ENCODE assay signal across 26 cellular contexts in the genomic region with DNA sequence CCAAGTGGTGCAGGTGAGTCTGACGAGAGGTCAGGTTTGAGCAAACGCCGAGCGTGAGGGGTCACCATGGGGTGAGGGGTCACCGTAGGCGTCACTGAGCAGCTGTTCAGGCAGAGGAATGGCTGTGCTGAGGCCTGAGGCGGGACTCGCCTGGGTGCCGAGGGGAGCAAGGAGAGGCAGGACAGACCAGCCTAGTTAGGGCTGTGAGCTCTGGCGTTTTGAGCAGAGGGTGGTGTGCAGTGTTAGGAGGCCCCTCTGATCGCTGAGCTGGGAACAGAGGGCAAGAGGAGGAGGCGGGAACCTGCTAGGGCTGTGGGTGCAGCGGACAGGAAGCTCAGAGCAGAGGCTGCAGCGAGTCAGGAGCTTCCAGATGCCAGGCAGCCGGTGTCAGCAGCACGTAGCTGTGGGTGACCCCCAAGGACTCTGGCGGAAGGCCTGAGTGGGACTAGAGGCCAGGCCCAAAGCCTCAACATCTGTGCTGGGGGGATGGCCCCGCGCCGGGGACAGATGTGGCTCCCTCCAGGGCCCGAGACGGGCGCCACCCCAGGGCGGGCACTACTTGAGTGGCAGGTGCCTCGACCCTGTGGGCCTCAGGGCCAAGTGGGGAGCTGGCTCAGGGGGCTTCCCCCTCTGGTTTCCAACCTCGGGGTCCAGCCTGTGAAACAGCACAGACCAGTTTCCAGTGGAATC. TPM values are rescaled to one million over a fixed set of nuclear protein-coding genes. Genes with fewer than 3 reads are reported as not detected.
DNase-seq lines count a peak whose midpoint lies in the region; TF ChIP-seq lines count a peak whose summit lies in the region.
"Had no signal": no experiment of that assay in that cellular context is flagged by ENCODE, and none has a peak within 500 bp of the region (broad histone marks: within the 10 kb centered on the region; RNA-seq: fewer than 3 reads in every experiment).

No MANE protein-coding gene starts in this region.

- H3K4me1 ChIP-seq in right atrium auricular region (peaks cover 0 to 5% of the 10 kb centered on the region in 2 donors), left ventricle myocardium inferior (peaks cover 5% of the 10 kb centered on the region)
- H3K4me1 ChIP-seq: foreskin keratinocyte had no signal

- H3K9me3 Mint-ChIP-seq in activated naive CD4-positive, alpha-beta T cell treated with anti-CD3 and anti-CD28 coated beads for 36 hours, result no peaks in the 10 kb centered on the region
- no peaks in the 10 kb centered on the region for H3K9me3 Mint-ChIP-seq in mesothelial cell of epicardium
- H3K9me3 Mint-ChIP-seq: activated naive CD8-positive, alpha-beta T cell treated with anti-CD3 and anti-CD28 coated beads, Interleukin-2, amount 50 U/mL, for 24 hours; activated T-helper 17 cell treated with anti-CD3 and anti-CD28 coated beads, Interleukin-2, amount 50 U/mL, for 72 hours; immature natural killer cell had no signal

- TF ChIP-seq CTCF in right atrium auricular region (IDR thresholded peaks at IDR 0.05) (no peak), left ventricle myocardium inferior (IDR thresholded peaks at IDR 0.05; ENCODE audit: borderline replicate concordance) (no peak), mesothelial cell of epicardium (IDR thresholded peaks at IDR 0.05; ENCODE audit: unreplicated experiment) (no peak)

- H3K9me3 ChIP-seq in right atrium auricular region (no peaks in the 10 kb centered on the region), left ventricle myocardium inferior (replicated peaks) (no peaks in the 10 kb centered on the region)
- H3K9me3 ChIP-seq: thoracic aorta had no signal

- H3K27me3 Mint-ChIP-seq in activated naive CD4-positive, alpha-beta T cell treated with anti-CD3 and anti-CD28 coated beads for 36 hours (ENCODE audit: low read depth), result no peaks in the 10 kb centered on the region
- peaks cover 6% of the 10 kb centered on the region for H3K27me3 Mint-ChIP-seq in mesothelial cell of epicardium (ENCODE audit: low read depth)

- intact Hi-C loops in left ventricle myocardium inferior (cut with micrococcal nuclease), result no loop called here
- intact Hi-C loops in activated naive CD4-positive, alpha-beta T cell treated with anti-CD3 and anti-CD28 coated beads for 36 hours (cut with micrococcal nuclease), result no loop called here

- H3K4me3 ChIP-seq in right atrium auricular region, result no peak overlapping the region
- H3K4me3 ChIP-seq in left ventricle myocardium inferior, result no peak overlapping the region
- H3K4me3 ChIP-seq: GM12878, skin epidermis, thoracic aorta had no signal

- in situ Hi-C loops in KBM-7 (cut with MboI; ENCODE audit: low pct_unique_long_range_greater_than_20kb, low sequenced_read_pairs), result no loop called here

- no peak overlapping the region for H3K27ac Mint-ChIP-seq in activated naive CD4-positive, alpha-beta T cell treated with anti-CD3 and anti-CD28 coated beads for 36 hours
- H3K27ac Mint-ChIP-seq in mesothelial cell of epicardium, result no peak overlapping the region
- H3K27ac Mint-ChIP-seq: activated naive CD8-positive, alpha-beta T cell treated with anti-CD3 and anti-CD28 coated beads, Interleukin-2, amount 50 U/mL, for 24 hours; activated T-helper 17 cell treated with anti-CD3 and anti-CD28 coated beads, Interleukin-2, amount 50 U/mL, for 72 hours; immature natural killer cell had no signal

- H3K27me3 ChIP-seq in right atrium auricular region (no peaks in the 10 kb centered on the region), left ventricle myocardium inferior (ENCODE audit: low read depth) (peaks cover 50% of the 10 kb centered on the region)

- DNase-seq in right atrium auricular region (ENCODE audit: low spot score) (peak; percentile 50), left ventricle myocardium inferior (no peak), mesenteric fat pad (ENCODE audit: low spot score) (peak; percentile 88), ureter (ENCODE audit: low spot score) (peak; percentile 38), KBM-7 (no peak), mesothelial cell of epicardium (ENCODE audit: low spot score in 2 of 2, unreplicated experiment in 2 of 2) (no peak)
- DNase-seq in activated CD8-positive, alpha-beta memory T cell treated with anti-CD3 and anti-CD28 coated beads, Interleukin-2, amount 50 U/mL, for 48 hours, result peak; percentile 44
- no peak for DNase-seq in activated naive CD4-positive, alpha-beta T cell treated with anti-CD3 and anti-CD28 coated beads for 36 hours
- DNase-seq: activated CD4-positive, alpha-beta T cell treated with anti-CD3 and anti-CD28 coated beads for 1 hour; activated naive CD8-positive, alpha-beta T cell treated with anti-CD3 and anti-CD28 coated beads, Interleukin-2, amount 50 U/mL, for 24 hours; foreskin keratinocyte; immature natural killer cell; NCI-H1694; NCI-H2171 treated with DMSO at 0.1 percent for 48 hours; NCI-H524 treated with DMSO at 0.1 percent for 48 hours; RPMI8226 had no signal

- H3K27ac ChIP-seq in right atrium auricular region (no peak overlapping the region), left ventricle myocardium inferior (replicated peaks) (no peak overlapping the region)
- H3K27ac ChIP-seq: foreskin keratinocyte, skin epidermis, thoracic aorta had no signal

- no peaks in the 10 kb centered on the region for H3K36me3 Mint-ChIP-seq in activated naive CD4-positive, alpha-beta T cell treated with anti-CD3 and anti-CD28 coated beads for 36 hours (ENCODE audit: low read depth)
- no peaks in the 10 kb centered on the region for H3K36me3 Mint-ChIP-seq in mesothelial cell of epicardium
- H3K36me3 Mint-ChIP-seq: CD14-positive monocyte, immature natural killer cell had no signal

- H3K4me1 Mint-ChIP-seq in activated naive CD4-positive, alpha-beta T cell treated with anti-CD3 and anti-CD28 coated beads for 36 hours (ENCODE audit: low read depth), result no peaks in the 10 kb centered on the region
- H3K4me1 Mint-ChIP-seq in mesothelial cell of epicardium, result peaks cover 18% of the 10 kb centered on the region
- H3K4me1 Mint-ChIP-seq: activated T-helper 17 cell treated with anti-CD3 and anti-CD28 coated beads, Interleukin-2, amount 50 U/mL, for 72 hours; immature natural killer cell had no signal

- CTCF ChIA-PET in activated naive CD4-positive, alpha-beta T cell treated with anti-CD3 and anti-CD28 coated beads for 36 hours (lab: Charles Lee), result no interaction called here

- no peak overlapping the region for H3K4me3 Mint-ChIP-seq in activated naive CD4-positive, alpha-beta T cell treated with anti-CD3 and anti-CD28 coated beads for 36 hours
- no peak overlapping the region for H3K4me3 Mint-ChIP-seq in mesothelial cell of epicardium
- H3K4me3 Mint-ChIP-seq: activated naive CD8-positive, alpha-beta T cell treated with anti-CD3 and anti-CD28 coated beads, Interleukin-2, amount 50 U/mL, for 24 hours; activated T-helper 17 cell treated with anti-CD3 and anti-CD28 coated beads, Interleukin-2, amount 50 U/mL, for 72 hours; CD14-positive monocyte; immature natural killer cell had no signal

- H3K36me3 ChIP-seq in right atrium auricular region, result no peaks in the 10 kb centered on the region
- H3K36me3 ChIP-seq in left ventricle myocardium inferior, result no peaks in the 10 kb centered on the region
- H3K36me3 ChIP-seq: thoracic aorta had no signal

RNA-seq across cellular contexts. Expression of a gene that starts 55.7 kb away (rescaled TPM):
- total RNA-seq in right atrium auricular region, result not detected
- total RNA-seq in left ventricle myocardium inferior, result not detected
- total RNA-seq in mesenteric fat pad, result 0.51 TPM
- not detected for total RNA-seq in ureter
- total RNA-seq in activated naive CD4-positive, alpha-beta T cell treated with anti-CD3 and anti-CD28 coated beads for 36 hours, result not detected
- 0.14 TPM in 1 of 3 replicates, not detected in the others for total RNA-seq in mesothelial cell of epicardium
- total RNA-seq: activated T-helper 17 cell treated with anti-CD3 and anti-CD28 coated beads, Interleukin-2, amount 50 U/mL, for 72 hours; Daoy; foreskin keratinocyte; HT1080; left ventricle myocardium superior; pulmonary artery endothelial cell; T-helper 1 cell treated with Interleukin-12 subunit alpha and Interleukin-12 subunit beta and Interleukin-4 antibody, amounts not matched to agents 30 ng/mL and 1 ng/mL, for 36 hours had no signal

Comparison
In these comparisons a context has a peak if more than half of its experiments do, and no peak if none do; other contexts are left out.
1. DNase-seq: peak in right atrium auricular region (single experiment), activated CD8-positive, alpha-beta memory T cell treated with anti-CD3 and anti-CD28 coated beads, Interleukin-2, amount 50 U/mL, for 48 hours (single experiment), mesenteric fat pad (single experiment) and ureter (single experiment); none in left ventricle myocardium inferior (single experiment), activated naive CD4-positive, alpha-beta T cell treated with anti-CD3 and anti-CD28 coated beads for 36 hours (single experiment), KBM-7 (single experiment) and mesothelial cell of epicardium (0 of 2).